ENCODE assay signal across 8 cellular contexts in genomic region chr14:68795602-68796417, GRCh38. TPM values are rescaled to one million over a fixed set of nuclear protein-coding genes. Genes with fewer than 3 reads are reported as not detected.
DNase-seq lines count a peak whose midpoint lies in the region; ATAC-seq and TF ChIP-seq lines count a peak whose summit lies in the region.

No MANE protein-coding gene starts in this region.

- H3K4me1 Mint-ChIP-seq in endodermal cell = peaks cover 20% of the 10 kb centered on the region

- peak; percentile 88 for TF ChIP-seq CTCF in endodermal cell (conservative IDR thresholded peaks at IDR 0.05)

- no peaks in the 10 kb centered on the region for H3K27me3 Mint-ChIP-seq in endodermal cell (ENCODE audit: insufficient read depth)

- peak; percentile 18 for DNase-seq in NCI-H82 (lab: John Stamatoyannopoulos, UW)
- DNase-seq in NCI-H82 treated with DMSO at 0.1 percent for 48 hours (lab: John Stamatoyannopoulos, UW; ENCODE audit: unreplicated experiment) = no peak
- DNase-seq in NCI-H2227 (lab: John Stamatoyannopoulos, UW; ENCODE audit: unreplicated experiment) = peak; percentile 70
- peak; percentile 68 for DNase-seq in activated CD8-positive, alpha-beta memory T cell treated with anti-CD3 and anti-CD28 coated beads, Interleukin-2, amount 50 U/mL, for 1 hour (ENCODE audit: extremely low read depth)
- peak; percentile 93 for DNase-seq in endodermal cell
- peak; percentile 69 to 74 for DNase-seq in stimulated activated CD8-positive, alpha-beta memory T cell treated with anti-CD3 and anti-CD28 coated beads, Interleukin-7, amount 100 ng/mL, for 4 hours (ENCODE audit: low read depth in 2 of 2)

- H3K9ac ChIP-seq in endodermal cell (ENCODE audit: extremely low read depth, low read length, poor library complexity, severe bottlenecking) = peak overlapping the region; percentile 96

- 2 to 4% methylated on average over 19 to 69 of the region's 69 CpGs for WGBS in endodermal cell (ENCODE audit: insufficient coverage in 1 of 2, insufficient read length in 1 of 2), 2 experiments

- H3K4me3 Mint-ChIP-seq in endodermal cell = peak overlapping the region; percentile 100

- H3K9me3 Mint-ChIP-seq in endodermal cell = peaks cover 8% of the 10 kb centered on the region

- peak overlapping the region; percentile 100 for H3K27ac Mint-ChIP-seq in endodermal cell

- H3K4me3 ChIP-seq in endodermal cell (ENCODE audit: low read length) (peak overlapping the region; percentile 94), mononuclear cell (ENCODE audit: low read length) (peak overlapping the region; percentile 100)

- peaks cover 3% of the 10 kb centered on the region for H3K36me3 Mint-ChIP-seq in endodermal cell (ENCODE audit: low read depth)

- H3K36me3 ChIP-seq in endodermal cell (ENCODE audit: control insufficient read depth, insufficient read depth, low read length) = no peaks in the 10 kb centered on the region

- ATAC-seq in HG02759 (IDR thresholded peaks at IDR 0.05; ENCODE audit: unreplicated experiment) = peak; percentile 50

- H3K27me3 ChIP-seq in endodermal cell (ENCODE audit: control insufficient read depth, insufficient read depth, low read length, poor library complexity, severe bottlenecking) = no peaks in the 10 kb centered on the region
- no peaks in the 10 kb centered on the region for H3K27me3 ChIP-seq in mononuclear cell (ENCODE audit: insufficient read depth, low read length)

- peak overlapping the region; percentile 99 for H3K27ac ChIP-seq in endodermal cell (ENCODE audit: low read depth, low read length)

- H3K4me1 ChIP-seq in endodermal cell (ENCODE audit: control insufficient read depth, insufficient read depth, low read length) (peaks cover 3% of the 10 kb centered on the region), mononuclear cell (ENCODE audit: insufficient read depth, low read length) (peaks cover 24% of the 10 kb centered on the region)

- H3K9me3 ChIP-seq in endodermal cell (ENCODE audit: control insufficient read depth, low read length) = peaks cover under 1% of the 10 kb centered on the region
- H3K9me3 ChIP-seq in mononuclear cell (ENCODE audit: low read depth, low read length) = no peaks in the 10 kb centered on the region

RNA-seq across cellular contexts. Expression of gene ZFP36L1, which starts 2.9 kb away (rescaled TPM):
- total RNA-seq in endodermal cell = 10 to 100 TPM; 99.4 to 99.6 TPM
- 215 TPM for polyA plus RNA-seq in endodermal cell (2013, experiment 1 of 2)
- polyA plus RNA-seq in endodermal cell (2013, experiment 2 of 2) = 172 TPM
- 228 TPM for total RNA-seq in mononuclear cell
